Comparison of ENCODE assay signal across 13 cellular contexts in the genomic region with DNA sequence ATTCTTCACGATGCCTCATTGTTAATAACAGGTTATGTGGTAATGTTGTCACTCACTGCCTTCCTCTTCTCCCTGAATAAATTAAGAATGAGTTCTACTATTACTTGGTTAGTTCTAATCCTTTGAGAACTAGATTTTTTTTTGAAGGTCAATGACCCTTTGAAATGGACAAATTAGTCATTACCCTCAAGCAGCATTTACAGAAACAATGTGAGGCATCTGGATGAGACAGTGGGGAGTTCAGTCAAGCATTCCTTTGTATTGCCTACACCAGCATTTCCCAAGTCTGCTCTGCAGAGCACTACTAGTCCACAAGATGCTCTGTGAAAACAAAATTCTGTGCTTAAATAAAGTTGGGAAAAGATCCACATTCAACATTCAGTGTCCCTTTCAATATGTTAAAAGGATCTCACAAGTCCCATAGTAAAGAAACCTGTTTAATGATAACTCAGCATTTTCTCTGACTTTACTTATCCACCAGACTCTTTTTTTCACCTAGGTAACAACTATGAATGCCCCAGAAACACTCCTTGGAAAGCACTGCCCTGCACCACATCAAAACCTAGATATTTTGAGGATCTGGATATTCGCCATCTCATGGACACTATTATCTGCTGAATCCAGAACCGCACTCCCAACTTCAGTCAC.
A peak's percentile ranks its signal among the peaks of the same experiment; 100 is the strongest.
DNase-seq lines count a peak whose midpoint lies in the region; ATAC-seq, FAIRE-seq and TF ChIP-seq lines count a peak whose summit lies in the region.
"Had no signal": no experiment of that assay in that cellular context is flagged by ENCODE, and none has a peak within 500 bp of the region (broad histone marks: within the 10 kb centered on the region; RNA-seq: fewer than 3 reads in every experiment).

No MANE protein-coding gene starts in this region.

- no peaks in the 10 kb centered on the region for H3F3A ChIP-seq in neural progenitor cell (ENCODE audit: low read depth)

- H3K4me1 Mint-ChIP-seq in neural progenitor cell (peaks cover 29% of the 10 kb centered on the region), T-cell (no peaks in the 10 kb centered on the region)
- H3K4me1 Mint-ChIP-seq in activated CD8-positive, alpha-beta T cell treated with anti-CD3 and anti-CD28 coated beads for 36 hours (ENCODE audit: low read depth): no peaks in the 10 kb centered on the region

- H2AFZ ChIP-seq in neural progenitor cell (replicated peaks): no peak overlapping the region

- H4K20me1 ChIP-seq in neural progenitor cell (ENCODE audit: low read depth): no peaks in the 10 kb centered on the region

- no peak for ATAC-seq in activated CD8-positive, alpha-beta T cell treated with anti-CD3 and anti-CD28 coated beads for 36 hours
- ATAC-seq in HG03520 (IDR thresholded peaks at IDR 0.05; ENCODE audit: unreplicated experiment) (no peak), T-cell (replicated peaks in 1 of 4) (no peak)

- H3K4me2 ChIP-seq in neural progenitor cell: no peak overlapping the region

- H3K4me1 ChIP-seq in neural progenitor cell (peaks cover 6% of the 10 kb centered on the region), esophagus squamous epithelium (no peaks in the 10 kb centered on the region)

- H3K9ac ChIP-seq in neural progenitor cell: no peak overlapping the region

- H3K27ac Mint-ChIP-seq in neural progenitor cell: no peak overlapping the region
- no peak overlapping the region for H3K27ac Mint-ChIP-seq in activated CD8-positive, alpha-beta T cell treated with anti-CD3 and anti-CD28 coated beads for 36 hours
- H3K27ac Mint-ChIP-seq in T-cell: no peak overlapping the region

- peaks cover 4% of the 10 kb centered on the region for H3K9me3 Mint-ChIP-seq in neural progenitor cell
- H3K9me3 Mint-ChIP-seq in activated CD8-positive, alpha-beta T cell treated with anti-CD3 and anti-CD28 coated beads for 36 hours: no peaks in the 10 kb centered on the region
- no peaks in the 10 kb centered on the region for H3K9me3 Mint-ChIP-seq in T-cell

- intact Hi-C loops in esophagus squamous epithelium (cut with DNase I): no loop called here
- intact Hi-C loops in activated CD8-positive, alpha-beta T cell treated with anti-CD3 and anti-CD28 coated beads for 36 hours (cut with micrococcal nuclease): no loop called here

- H3K4me3 Mint-ChIP-seq in neural progenitor cell: no peak overlapping the region
- no peak overlapping the region for H3K4me3 Mint-ChIP-seq in activated CD8-positive, alpha-beta T cell treated with anti-CD3 and anti-CD28 coated beads for 36 hours
- no peak overlapping the region for H3K4me3 Mint-ChIP-seq in T-cell

- no peak for TF ChIP-seq POLR2A in esophagus squamous epithelium (IDR thresholded peaks at IDR 0.05)

- H3K27ac ChIP-seq in neural progenitor cell (no peak overlapping the region), esophagus squamous epithelium (no peak overlapping the region)

- H3K79me2 ChIP-seq in neural progenitor cell (ENCODE audit: low read depth): no peaks in the 10 kb centered on the region

- peak; percentile 97 for FAIRE-seq in RCC 7860 (lab: Jason Lieb, UNC)
- FAIRE-seq: TTC549 had no signal

- CTCF ChIA-PET in activated CD8-positive, alpha-beta T cell treated with anti-CD3 and anti-CD28 coated beads for 36 hours (lab: Charles Lee): no interaction called here
- CTCF ChIA-PET in T-cell (lab: Charles Lee): interaction anchor here in 1 of 2 donors (0.6 kb wide), 1 partner anchor 130 kb away, joined by 4 read pairs; no protein-coding TSS in a partner anchor

- H3K36me3 ChIP-seq in neural progenitor cell (no peaks in the 10 kb centered on the region), esophagus squamous epithelium (no peaks in the 10 kb centered on the region)

- no peaks in the 10 kb centered on the region for H3K27me3 Mint-ChIP-seq in neural progenitor cell (ENCODE audit: insufficient read depth, low read depth)
- no peaks in the 10 kb centered on the region for H3K27me3 Mint-ChIP-seq in activated CD8-positive, alpha-beta T cell treated with anti-CD3 and anti-CD28 coated beads for 36 hours
- H3K27me3 Mint-ChIP-seq in T-cell: peaks cover 0 to 13% of the 10 kb centered on the region in 2 donors

- H3K9me3 ChIP-seq in neural progenitor cell (ENCODE audit: low read depth) (no peaks in the 10 kb centered on the region), esophagus squamous epithelium (no peaks in the 10 kb centered on the region)

- H3K4me3 ChIP-seq in neural progenitor cell (no peak overlapping the region), esophagus squamous epithelium (no peak overlapping the region)

- peak; percentile 92 for DNase-seq in EH (ENCODE audit: low read depth)
- peak; percentile 68 for DNase-seq in RCC 7860 (ENCODE audit: low spot score)
- DNase-seq in fibroblast of gingiva (ENCODE audit: low read depth): peak; percentile 84
- DNase-seq in neural progenitor cell (ENCODE audit: low spot score): peak; percentile 29
- no peak for DNase-seq in esophagus squamous epithelium (lab: John Stamatoyannopoulos, UW)
- no peak for DNase-seq in activated CD8-positive, alpha-beta T cell treated with anti-CD3 and anti-CD28 coated beads for 36 hours
- DNase-seq in T-cell: no peak
- DNase-seq: COR-L47; effector CD4-positive, alpha-beta T cell; NCI-H1092 treated with DMSO at 0.1 percent for 48 hours; NCI-H446 had no signal

- POLR2A ChIA-PET in activated CD8-positive, alpha-beta T cell treated with anti-CD3 and anti-CD28 coated beads for 36 hours (lab: Charles Lee): no interaction called here
- POLR2A ChIA-PET in T-cell (lab: Charles Lee): no interaction called here

- TF ChIP-seq CTCF in neural progenitor cell (IDR thresholded peaks at IDR 0.05) (no peak), esophagus squamous epithelium (IDR thresholded peaks at IDR 0.05) (no peak)
- TF ChIP-seq CTCF in activated CD8-positive, alpha-beta T cell treated with anti-CD3 and anti-CD28 coated beads for 36 hours (IDR thresholded peaks at IDR 0.05): no peak

- H3K27me3 ChIP-seq in neural progenitor cell: no peaks in the 10 kb centered on the region
- H3K27me3 ChIP-seq in esophagus squamous epithelium: peaks cover 0 to 2% (median 0%) of the 10 kb centered on the region in 4 donors

- 74 to 76% methylated on average over 3 of the region's 3 CpGs for WGBS in esophagus squamous epithelium, 2 donors

- H3K36me3 Mint-ChIP-seq in neural progenitor cell: peaks cover 2% of the 10 kb centered on the region
- no peaks in the 10 kb centered on the region for H3K36me3 Mint-ChIP-seq in activated CD8-positive, alpha-beta T cell treated with anti-CD3 and anti-CD28 coated beads for 36 hours (ENCODE audit: low read depth)
- no peaks in the 10 kb centered on the region for H3K36me3 Mint-ChIP-seq in T-cell

Comparison
In these comparisons a context has a peak if more than half of its experiments do, and no peak if none do; other contexts are left out.
1. DNase-seq: peak in EH (single experiment), RCC 7860 (single experiment), fibroblast of gingiva (single experiment) and neural progenitor cell (single experiment); none in esophagus squamous epithelium (single experiment), activated CD8-positive, alpha-beta T cell treated with anti-CD3 and anti-CD28 coated beads for 36 hours (single experiment) and T-cell (0 of 34).